ENCODE assay signal across 20 cellular contexts in genomic region chr19:41917676-41918075, GRCh38. TPM values are rescaled to one million over a fixed set of nuclear protein-coding genes. Genes with fewer than 3 reads are reported as not detected.
DNase-seq lines count a peak whose midpoint lies in the region; ATAC-seq, FAIRE-seq and TF ChIP-seq lines count a peak whose summit lies in the region.
"Had no signal": no experiment of that assay in that cellular context is flagged by ENCODE, and none has a peak within 500 bp of the region (broad histone marks: within the 10 kb centered on the region; RNA-seq: fewer than 3 reads in every experiment).

No MANE protein-coding gene starts in this region.

- H3K9me3 ChIP-seq in left ventricle myocardium inferior (replicated peaks) (no peaks in the 10 kb centered on the region), H9 (ENCODE audit: control insufficient read depth, low read depth, low read length) (no peaks in the 10 kb centered on the region)

- H3K4me1 ChIP-seq in left ventricle myocardium inferior = peaks cover 7% of the 10 kb centered on the region
- H3K4me1 ChIP-seq in H9 (ENCODE audit: insufficient read depth, low read length) = no peaks in the 10 kb centered on the region; the same call in 1 of the 2 replicates

- H2BK12ac ChIP-seq in H9 (ENCODE audit: insufficient read length, low read depth, low read length) = no peak overlapping the region

- no peak overlapping the region for H3K56ac ChIP-seq in H9 (ENCODE audit: insufficient read length, low read depth, low read length)

- H4K91ac ChIP-seq in H9 (ENCODE audit: insufficient read length, low read depth, low read length) = no peak overlapping the region

- H2BK5ac ChIP-seq in H9 (ENCODE audit: insufficient read length, low read length) = no peak overlapping the region

- H2BK15ac ChIP-seq in H9 (ENCODE audit: low read depth, low read length) = no peak overlapping the region

- H2AK5ac ChIP-seq in H9 (ENCODE audit: insufficient read length, low read length) = no peak overlapping the region

- DNase-seq in Right ventricle myocardium inferior (ENCODE audit: missing footprints) (peak; percentile 53), left ventricle myocardium inferior (no peak), HTR-8/SVneo (ENCODE audit: insufficient read length, low spot score) (no peak), glutamatergic neuron (peak; percentile 46), retina (peak; percentile 28), H9 (no peak)
- DNase-seq: C1 segment of cervical spinal cord; Calu3; CD4-positive, alpha-beta T cell; DMS153; DMS79 treated with DMSO at 0.1 percent for 48 hours; EL; IMR-90 had no signal

- H3K27me3 ChIP-seq in left ventricle myocardium inferior (ENCODE audit: low read depth) (peaks cover 95% of the 10 kb centered on the region), H9 (ENCODE audit: insufficient read depth, low read length) (peaks cover 92% of the 10 kb centered on the region)

- H3K9me3 Mint-ChIP-seq in glutamatergic neuron (ENCODE audit: unreplicated experiment) (peaks cover 8% of the 10 kb centered on the region), H9 (no peaks in the 10 kb centered on the region)
- H3K9me3 Mint-ChIP-seq: CD4-positive, alpha-beta T cell had no signal

- H3K23me2 ChIP-seq in H9 (ENCODE audit: insufficient read length, low read depth, low read length, poor library complexity, severe bottlenecking) = peaks cover 5% of the 10 kb centered on the region

- intact Hi-C loops in Right ventricle myocardium inferior (cut with DNase I) (no loop called here), left ventricle myocardium inferior (cut with micrococcal nuclease) (no loop called here)

- H3K27me3 Mint-ChIP-seq in glutamatergic neuron (ENCODE audit: unreplicated experiment) (peaks cover 16% of the 10 kb centered on the region), H9 (ENCODE audit: low read depth) (peaks cover 8% of the 10 kb centered on the region)

- H4K20me1 ChIP-seq in H9 (ENCODE audit: control insufficient read depth, insufficient read depth, insufficient read length) = peaks cover 5% of the 10 kb centered on the region

- H3K18ac ChIP-seq in H9 (ENCODE audit: insufficient read length, low read depth, low read length) = no peak overlapping the region

- no peak overlapping the region for H3K9ac ChIP-seq in H9 (ENCODE audit: extremely low read depth, insufficient read length, low read length)

- no peak overlapping the region for H3K4me2 ChIP-seq in H9 (ENCODE audit: insufficient read depth, insufficient read length, low read length)

- no CpG with 5 or more reads among the region's 12 CpGs for WGBS in H9 (ENCODE audit: extremely low coverage, insufficient read length, low lambda C conversion rate)

- H3K79me2 ChIP-seq in H9 (ENCODE audit: insufficient read depth, low read length) = no peaks in the 10 kb centered on the region

- H3K4me1 Mint-ChIP-seq in glutamatergic neuron (ENCODE audit: low read depth, unreplicated experiment) (peaks cover 14% of the 10 kb centered on the region), H9 (peaks cover 0 to 14% of the 10 kb centered on the region in 2 experiments; a peak in 2 of 4 replicates)

- no peak overlapping the region for H3K4me3 Mint-ChIP-seq in glutamatergic neuron (ENCODE audit: unreplicated experiment)
- no peak overlapping the region for H3K4me3 Mint-ChIP-seq in H9
- H3K4me3 Mint-ChIP-seq: B cell; CD4-positive, alpha-beta T cell had no signal

- H2BK120ac ChIP-seq in H9 (ENCODE audit: low read depth, low read length, poor library complexity, severe bottlenecking) = no peak overlapping the region

- H3K27ac Mint-ChIP-seq in glutamatergic neuron (ENCODE audit: unreplicated experiment) (no peak overlapping the region), H9 (no peak overlapping the region)
- H3K27ac Mint-ChIP-seq: B cell; CD4-positive, alpha-beta T cell had no signal

- H3K36me3 Mint-ChIP-seq in glutamatergic neuron (ENCODE audit: unreplicated experiment) = no peaks in the 10 kb centered on the region
- no peaks in the 10 kb centered on the region for H3K36me3 Mint-ChIP-seq in H9 (ENCODE audit: insufficient read depth in 1 of 3, low read depth in 3 of 3)

- H3K4ac ChIP-seq in H9 (ENCODE audit: low read depth, low read length) = no peak overlapping the region

- no peak for TF ChIP-seq CTCF in left ventricle myocardium inferior (IDR thresholded peaks at IDR 0.05; ENCODE audit: borderline replicate concordance)
- no peak for TF ChIP-seq CTCF in glutamatergic neuron (IDR thresholded peaks at IDR 0.05; ENCODE audit: partially characterized antibody, unreplicated experiment)
- TF ChIP-seq CTCF in H9 (conservative IDR thresholded peaks at IDR 0.05) = no peak

- H3K4me3 ChIP-seq in left ventricle myocardium inferior = no peak overlapping the region

- H4K8ac ChIP-seq in H9 (replicated peaks; ENCODE audit: insufficient read length, low read depth, low read length) = no peak overlapping the region

- H3T11ph ChIP-seq in H9 (ENCODE audit: low read length) = no peak overlapping the region

- no peak overlapping the region for H3K23ac ChIP-seq in H9 (ENCODE audit: insufficient read length, low read depth, low read length)

- FAIRE-seq in HTR-8/SVneo (lab: Jason Lieb, UNC) = peak; percentile 38
- FAIRE-seq: G401.6 had no signal

- H2AFZ ChIP-seq in H9 (ENCODE audit: low read length) = no peak overlapping the region

- no peak overlapping the region for H3K27ac ChIP-seq in left ventricle myocardium inferior (replicated peaks)
- H3K27ac ChIP-seq in H9 (ENCODE audit: insufficient read length, low read depth, low read length) = no peak overlapping the region
- H3K27ac ChIP-seq: HL-60 had no signal

- H4K5ac ChIP-seq in H9 (ENCODE audit: insufficient read length, low read depth, low read length) = no peak overlapping the region

- no peaks in the 10 kb centered on the region for H3K79me1 ChIP-seq in H9 (ENCODE audit: insufficient read depth, low read depth, low read length, poor library complexity, severe bottlenecking)

- H2BK20ac ChIP-seq in H9 (ENCODE audit: low read depth, low read length, poor library complexity, severe bottlenecking) = no peak overlapping the region

- H3K14ac ChIP-seq in H9 (ENCODE audit: insufficient read depth, low read length) = no peak overlapping the region

- no peaks in the 10 kb centered on the region for H3K36me3 ChIP-seq in left ventricle myocardium inferior

- ATAC-seq in Right ventricle myocardium inferior = no peak
- ATAC-seq in GM21367 (IDR thresholded peaks at IDR 0.05; ENCODE audit: unreplicated experiment) = no peak
- ATAC-seq: HCT116 had no signal

RNA-seq across cellular contexts. Expression of gene ERFL, which starts 10.6 kb away (rescaled TPM):
- total RNA-seq in Right ventricle myocardium inferior = not detected
- not detected for total RNA-seq in left ventricle myocardium inferior
- total RNA-seq in glutamatergic neuron (ENCODE audit: unreplicated experiment) = 1.6 TPM
- 0.11 and 0.22 TPM in 2 replicates for total RNA-seq in H9 (2021)
- total RNA-seq: H4, IMR-90 had no signal

RNA-seq across cellular contexts. Expression of gene ARHGEF1, which starts 34.7 kb away (rescaled TPM):
- 31.6 TPM for total RNA-seq in Right ventricle myocardium inferior
- 28.3 TPM for total RNA-seq in left ventricle myocardium inferior
- 78.7 TPM for total RNA-seq in glutamatergic neuron (ENCODE audit: unreplicated experiment)
- 47.0 and 50.3 TPM in 2 replicates for total RNA-seq in H9 (2021)

RNA-seq across cellular contexts. Expression of gene CD79A, which starts 40.6 kb away (rescaled TPM):
- 0.19 TPM for total RNA-seq in Right ventricle myocardium inferior
- total RNA-seq in left ventricle myocardium inferior = not detected
- total RNA-seq in glutamatergic neuron (ENCODE audit: unreplicated experiment) = not detected
- 0.22 and 0.39 TPM in 2 replicates for total RNA-seq in H9 (2021)
- total RNA-seq: A172, H4, IMR-90 had no signal

RNA-seq across cellular contexts. Expression of gene RABAC1, which starts 41.4 kb away (rescaled TPM):
- total RNA-seq in Right ventricle myocardium inferior = 68.4 TPM
- total RNA-seq in left ventricle myocardium inferior = 56.7 TPM
- 139 TPM for total RNA-seq in glutamatergic neuron (ENCODE audit: unreplicated experiment)
- 94.0 and 105 TPM in 2 replicates for total RNA-seq in H9 (2021)

RNA-seq across cellular contexts. Expression of gene RPS19, which starts 57.6 kb away (rescaled TPM):
- total RNA-seq in Right ventricle myocardium inferior (717 TPM), left ventricle myocardium inferior (611 TPM), glutamatergic neuron (ENCODE audit: unreplicated experiment) (1,637 TPM), H9 (2021) (3,024 and 3,117 TPM in 2 replicates)

Comparison
In these comparisons a context has a peak if more than half of its experiments do, and no peak if none do; other contexts are left out.
1. DNase-seq: peak in Right ventricle myocardium inferior (single experiment), glutamatergic neuron (single experiment) and retina (single experiment); none in left ventricle myocardium inferior (single experiment), HTR-8/SVneo (single experiment) and H9 (single experiment).